ENCODE assay signal across 8 cellular contexts in genomic region chr14:93207468-93208308, GRCh38.
DNase-seq lines count a peak whose midpoint lies in the region; ATAC-seq lines count a peak whose summit lies in the region.

No MANE protein-coding gene starts in this region.

- peaks cover 4% of the 10 kb centered on the region for H3K36me3 Mint-ChIP-seq in activated naive CD8-positive, alpha-beta T cell

- H3K4me1 Mint-ChIP-seq in activated naive CD8-positive, alpha-beta T cell (ENCODE audit: low read depth) = peaks cover 46% of the 10 kb centered on the region

- intact Hi-C loops in head of caudate nucleus (cut with DNase I) = loop anchor here (1.0 kb wide), 1 partner anchor 22 kb away; the partner anchor contains the start of gene LYSET

- H3K27me3 Mint-ChIP-seq in activated naive CD8-positive, alpha-beta T cell = no peaks in the 10 kb centered on the region

- H3K27ac Mint-ChIP-seq in activated naive CD8-positive, alpha-beta T cell = peak overlapping the region; percentile 55

- DNase-seq in C1 segment of cervical spinal cord (lab: John Stamatoyannopoulos, UW) (peak in 10 of 14 donors; percentile 46 to 79 (median 72)), NCI-H446 treated with DMSO at 0.1 percent for 48 hours (lab: John Stamatoyannopoulos, UW) (peak; percentile 15), head of caudate nucleus (peak in 38 of 42 donors; percentile 19 to 82 (median 64)), nucleus accumbens (lab: John Stamatoyannopoulos, UW) (peak in 42 of 56 donors; percentile 9 to 78 (median 64)), NCI-H128 (lab: John Stamatoyannopoulos, UW; ENCODE audit: unreplicated experiment) (no peak)

- peak overlapping the region; percentile 98 for H3K4me3 Mint-ChIP-seq in activated naive CD8-positive, alpha-beta T cell

- H3K9me3 Mint-ChIP-seq in activated naive CD8-positive, alpha-beta T cell (ENCODE audit: low read depth) = no peaks in the 10 kb centered on the region

- ATAC-seq in GM18861 (IDR thresholded peaks at IDR 0.05; ENCODE audit: unreplicated experiment) = peak; percentile 11
- ATAC-seq in HG03066 (IDR thresholded peaks at IDR 0.05; ENCODE audit: low read depth, unreplicated experiment) = peak; percentile 38
